ENCODE assay signal across 8 cellular contexts in the genomic region with DNA sequence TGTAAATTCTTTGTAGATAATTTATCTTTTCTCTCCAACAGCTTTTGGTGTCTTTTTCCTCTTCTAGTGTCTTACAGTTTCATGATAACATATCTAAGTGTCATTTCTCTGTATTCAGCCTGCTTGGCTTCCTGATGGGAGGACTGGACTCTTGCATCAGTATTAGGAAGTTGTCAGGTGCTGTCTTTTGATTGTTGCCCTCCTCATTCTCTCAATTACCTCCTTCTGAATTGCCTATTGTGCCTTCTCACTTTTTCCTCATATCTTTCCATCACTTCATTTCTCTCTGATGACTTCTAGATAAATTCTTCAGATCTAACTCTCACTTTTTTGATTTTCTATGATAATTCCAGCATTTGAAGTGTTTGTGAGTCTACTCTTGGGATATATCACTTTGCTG.
"Had no signal": no experiment of that assay in that cellular context is flagged by ENCODE, and none has a peak within 500 bp of the region (broad histone marks: within the 10 kb centered on the region; RNA-seq: fewer than 3 reads in every experiment).

No MANE protein-coding gene starts in this region.

- H3K4me1 ChIP-seq: Peyer's patch had no signal

- H3K4me3 Mint-ChIP-seq: T-helper 17 cell; T-helper 2 cell treated with Interferon-gamma antibody and Interleukin-4, amounts not matched to agents 5 μg/mL and 100 μg/mL, for 36 hours had no signal

- H3K27me3 ChIP-seq: MG63, Peyer's patch, SJCRH30 had no signal

- H3K4me2 ChIP-seq: PC-9 had no signal

- H3K27ac Mint-ChIP-seq: T-helper 17 cell; T-helper 2 cell treated with Interferon-gamma antibody and Interleukin-4, amounts not matched to agents 5 μg/mL and 100 μg/mL, for 36 hours had no signal

- H3K9me3 ChIP-seq: MG63, Peyer's patch, SJCRH30 had no signal

- ATAC-seq: T-helper 17 cell had no signal

- DNase-seq: NCI-H1436 treated with DMSO at 0.1 percent for 48 hours, T-helper 1 cell, T-helper 17 cell had no signal

- H3K9me3 Mint-ChIP-seq: T-helper 2 cell treated with Interferon-gamma antibody and Interleukin-4, amounts not matched to agents 5 μg/mL and 100 μg/mL, for 36 hours had no signal

- H3K4me3 ChIP-seq: MG63, PC-9, Peyer's patch, SJCRH30 had no signal

- H3K36me3 ChIP-seq: MG63, Peyer's patch, SJCRH30 had no signal

- H2AFZ ChIP-seq: PC-9 had no signal
